Comparison of ENCODE assay signal across 10 cellular contexts in genomic region chr4:78923459-78924312, GRCh38. TPM values are rescaled to one million over a fixed set of nuclear protein-coding genes. Genes with fewer than 3 reads are reported as not detected.
DNase-seq lines count a peak whose midpoint lies in the region; ATAC-seq and TF ChIP-seq lines count a peak whose summit lies in the region.
"Had no signal": no experiment of that assay in that cellular context is flagged by ENCODE, and none has a peak within 500 bp of the region (broad histone marks: within the 10 kb centered on the region; RNA-seq: fewer than 3 reads in every experiment).

No MANE protein-coding gene starts in this region.

- no peaks in the 10 kb centered on the region for H3K27me3 Mint-ChIP-seq in endodermal cell (ENCODE audit: insufficient read depth)
- H3K27me3 Mint-ChIP-seq: CD4-positive, CD25-positive, alpha-beta regulatory T cell had no signal

- no peak overlapping the region for H3K4me3 Mint-ChIP-seq in endodermal cell
- H3K4me3 Mint-ChIP-seq: CD4-positive, CD25-positive, alpha-beta regulatory T cell had no signal

- peaks cover 24% of the 10 kb centered on the region for H3K36me3 ChIP-seq in endodermal cell (ENCODE audit: control insufficient read depth, insufficient read depth, low read length)
- no peaks in the 10 kb centered on the region for H3K36me3 ChIP-seq in thyroid gland

- intact Hi-C loops in thyroid gland (cut with DNase I) = no loop called here

- H3K9me3 ChIP-seq in endodermal cell (ENCODE audit: control insufficient read depth, low read length) (no peaks in the 10 kb centered on the region), thyroid gland (no peaks in the 10 kb centered on the region)

- TF ChIP-seq POLR2A in thyroid gland (IDR thresholded peaks at IDR 0.05) = no peak

- peak; percentile 12 for DNase-seq in ACHN
- DNase-seq in Kasumi-1 (lab: John Stamatoyannopoulos, UW) = peak; percentile 4 to 59
- no peak for DNase-seq in endodermal cell
- no peak for DNase-seq in activated T-cell treated with anti-CD3 and anti-CD28 coated beads, Interleukin-2, amount 50 U/mL, for 48 hours
- no peak for DNase-seq in thyroid gland
- DNase-seq in midbrain (lab: John Stamatoyannopoulos, UW) = no peak
- DNase-seq: CD4-positive, CD25-positive, alpha-beta regulatory T cell had no signal

- H3K9ac ChIP-seq in endodermal cell (ENCODE audit: extremely low read depth, low read length, poor library complexity, severe bottlenecking) = no peak overlapping the region

- no peaks in the 10 kb centered on the region for H3K27me3 ChIP-seq in endodermal cell (ENCODE audit: control insufficient read depth, insufficient read depth, low read length, poor library complexity, severe bottlenecking)
- H3K27me3 ChIP-seq in thyroid gland = no peaks in the 10 kb centered on the region

- peaks cover 1% of the 10 kb centered on the region for H3K4me1 Mint-ChIP-seq in endodermal cell

- H3K4me3 ChIP-seq in endodermal cell (ENCODE audit: low read length) (no peak overlapping the region), thyroid gland (replicated peaks in 1 of 3) (no peak overlapping the region)

- H3K4me1 ChIP-seq in endodermal cell (ENCODE audit: control insufficient read depth, insufficient read depth, low read length) (no peaks in the 10 kb centered on the region), thyroid gland (no peaks in the 10 kb centered on the region)

- 95% methylated on average over 3 of the region's 4 CpGs; no CpG with 5 or more reads in 1 of the 2 experiments for WGBS in endodermal cell (ENCODE audit: insufficient coverage in 1 of 2, insufficient read length in 1 of 2), 2 experiments
- WGBS in thyroid gland, 2 donors = 85 to 87% methylated on average over 4 of the region's 4 CpGs

- in situ Hi-C loops in ACHN (cut with HindIII; ENCODE audit: low pct_ligation_motif_present, low pct_unique_long_range_greater_than_20kb, low sequenced_read_pairs) = no loop called here

- H3K36me3 Mint-ChIP-seq in endodermal cell (ENCODE audit: low read depth) = peaks cover 32% of the 10 kb centered on the region

- peak; percentile 45 for TF ChIP-seq CTCF in endodermal cell (conservative IDR thresholded peaks at IDR 0.05)
- TF ChIP-seq CTCF in thyroid gland (IDR thresholded peaks at IDR 0.05) = no peak

- H3K27ac ChIP-seq in endodermal cell (ENCODE audit: low read depth, low read length) (no peak overlapping the region), thyroid gland (no peak overlapping the region)

- no peaks in the 10 kb centered on the region for H3K9me3 Mint-ChIP-seq in endodermal cell
- H3K9me3 Mint-ChIP-seq: activated naive CD4-positive, alpha-beta T cell treated with anti-CD3 and anti-CD28 coated beads, Interleukin-2, amount 50 U/mL, for 72 hours; CD4-positive, CD25-positive, alpha-beta regulatory T cell had no signal

- H3K27ac Mint-ChIP-seq in endodermal cell = no peak overlapping the region
- H3K27ac Mint-ChIP-seq: activated naive CD4-positive, alpha-beta T cell treated with anti-CD3 and anti-CD28 coated beads, Interleukin-2, amount 50 U/mL, for 72 hours; CD4-positive, CD25-positive, alpha-beta regulatory T cell had no signal

- ATAC-seq in GM19351 (IDR thresholded peaks at IDR 0.05; ENCODE audit: unreplicated experiment) = peak; percentile 57
- no peak for ATAC-seq in HG02642 (IDR thresholded peaks at IDR 0.05; ENCODE audit: poor library complexity, unreplicated experiment)
- ATAC-seq: activated naive CD4-positive, alpha-beta T cell treated with anti-CD3 and anti-CD28 coated beads, Interleukin-2, amount 50 U/mL, for 72 hours had no signal

RNA-seq across cellular contexts. Expression of gene PAQR3, which starts 15.6 kb away (rescaled TPM):
- 10 to 100 TPM; 31.2 to 37.3 TPM for total RNA-seq in endodermal cell
- 37.0 TPM for polyA plus RNA-seq in endodermal cell (2013, experiment 1 of 2)
- polyA plus RNA-seq in endodermal cell (2013, experiment 2 of 2) = 36.4 TPM
- total RNA-seq in thyroid gland = 10 to 100 TPM; 12.5 to 18.8 (median 15.2) TPM

Comparison
In these comparisons a context has a peak if more than half of its experiments do, and no peak if none do; other contexts are left out.
1. DNase-seq: peak in ACHN (single experiment) and Kasumi-1 (2 of 2); none in endodermal cell (single experiment), activated T-cell treated with anti-CD3 and anti-CD28 coated beads, Interleukin-2, amount 50 U/mL, for 48 hours (0 of 2), thyroid gland (0 of 2) and midbrain (single experiment).